ENCODE assay signal across 8 cellular contexts in the genomic region with DNA sequence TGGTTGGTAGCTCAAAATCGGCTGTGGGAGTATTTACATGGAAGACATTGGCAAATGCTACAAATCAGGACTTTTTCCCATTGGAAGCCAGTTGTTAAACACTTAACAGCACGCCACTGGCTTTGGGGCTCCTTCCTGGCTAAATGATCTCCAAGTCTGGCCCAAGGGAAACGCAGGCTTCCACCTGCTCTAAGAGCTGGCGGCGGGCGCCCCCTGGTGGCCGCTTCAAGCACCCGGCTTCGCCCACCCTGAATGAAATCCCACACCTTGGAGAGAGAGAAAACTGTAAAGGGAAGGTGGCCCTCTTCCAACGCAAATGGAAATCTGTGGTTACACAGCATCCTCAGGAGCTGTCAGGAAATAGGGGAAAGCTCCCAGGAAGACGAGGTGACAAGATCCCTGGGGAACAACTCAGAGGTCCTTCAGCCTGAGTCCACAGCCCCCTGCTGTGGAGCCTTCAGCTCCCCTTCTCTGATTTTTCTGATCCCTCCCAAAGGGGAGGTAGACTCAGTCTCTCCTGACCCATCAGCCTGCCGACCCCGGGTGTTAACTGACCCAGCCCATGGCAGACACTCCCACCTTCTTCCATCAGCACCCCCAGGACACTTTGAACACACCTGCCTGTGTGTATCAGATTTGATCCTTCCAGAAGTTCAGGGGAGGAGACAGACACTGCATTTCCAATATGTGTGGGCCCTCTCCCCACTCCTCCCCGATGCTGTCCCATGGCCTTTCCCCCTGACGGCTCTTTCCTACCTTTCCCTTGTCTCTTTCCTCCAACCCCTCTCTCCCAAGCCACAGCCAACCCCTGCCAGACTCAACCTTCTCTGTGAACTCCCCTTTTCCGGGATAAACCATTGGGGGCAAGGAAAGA. TPM values are rescaled to one million over a fixed set of nuclear protein-coding genes. Genes with fewer than 3 reads are reported as not detected.
DNase-seq lines count a peak whose midpoint lies in the region; ATAC-seq and TF ChIP-seq lines count a peak whose summit lies in the region.

No MANE protein-coding gene starts in this region.

- CTCF ChIA-PET in Calu3 (lab: Charles Lee) (interaction anchor here (0.6 to 2.3 kb wide), 9 partner anchors 8 to 700 kb away, joined by 3 to 19 read pairs (median 3); a partner anchor contains a TSS), SK-N-SH (lab: Yijun Ruan, JAX) (interaction anchor here (0.6 to 19.2 kb wide), 66 partner anchors 12 to 711 kb away, joined by 3 to 503 read pairs (median 4); a partner anchor contains a TSS)

- H4K91ac ChIP-seq in trophoblast cell (ENCODE audit: low read depth, low read length), result peak overlapping the region; percentile 98

- no peaks in the 10 kb centered on the region for H3K9me3 Mint-ChIP-seq in Calu3 (ENCODE audit: low read depth, unreplicated experiment)

- H3K36me3 ChIP-seq in SK-N-SH (replicated peaks in 1 of 2; ENCODE audit: control insufficient read depth in 1 of 2, insufficient read depth in 2 of 2, low read length in 1 of 2) (no peaks in the 10 kb centered on the region), trophoblast cell (ENCODE audit: control insufficient read depth in 1 of 2, insufficient read depth in 2 of 2, low read length in 2 of 2) (peaks cover 0 to 4% of the 10 kb centered on the region in 2 experiments)

- H3K79me1 ChIP-seq in trophoblast cell (ENCODE audit: low read length), result peaks cover 62% of the 10 kb centered on the region

- H2AFZ ChIP-seq in SK-N-SH (ENCODE audit: low read depth) (no peak overlapping the region), trophoblast cell (ENCODE audit: insufficient read depth, low read length, poor library complexity) (peak overlapping the region; percentile 32)

- H2AK5ac ChIP-seq in trophoblast cell (ENCODE audit: low read length), result peak overlapping the region; percentile 98

- no peaks in the 10 kb centered on the region for H3K79me2 ChIP-seq in SK-N-SH (ENCODE audit: insufficient read depth)
- peaks cover 7% of the 10 kb centered on the region for H3K79me2 ChIP-seq in trophoblast cell (ENCODE audit: control insufficient read depth, insufficient read depth, low read length, poor library complexity)

- peak overlapping the region; percentile 98 for H2BK120ac ChIP-seq in trophoblast cell (ENCODE audit: insufficient read depth, low read length, poor library complexity)

- TF ChIP-seq EP300 in SK-N-SH (IDR thresholded peaks at IDR 0.05; ENCODE audit: borderline replicate concordance in 1 of 2, low read depth in 1 of 2, low read length in 1 of 2), result no peak

- no peaks in the 10 kb centered on the region for H4K20me1 ChIP-seq in SK-N-SH (ENCODE audit: insufficient read depth)

- H2BK5ac ChIP-seq in trophoblast cell (ENCODE audit: low read depth, low read length, poor library complexity), result peak overlapping the region; percentile 94

- 9% methylated on average over 16 of the region's 16 CpGs for WGBS in SK-N-SH (ENCODE audit: low lambda C conversion rate)
- no CpG with 5 or more reads among the region's 16 CpGs for WGBS in trophoblast cell (ENCODE audit: extremely low coverage, insufficient coverage, insufficient read length)

- H3F3A ChIP-seq in SK-N-SH (replicated peaks; ENCODE audit: insufficient read depth), result no peaks in the 10 kb centered on the region

- H3K4me1 ChIP-seq in SK-N-SH (ENCODE audit: control insufficient read depth in 1 of 2, insufficient read depth in 2 of 2, low read depth in 1 of 2, low read length in 1 of 2) (no peaks in the 10 kb centered on the region; a peak in 2 of 4 replicates), trophoblast cell (ENCODE audit: control insufficient read depth in 1 of 2, insufficient read depth in 2 of 2, low read length in 2 of 2) (peaks cover 34 to 52% of the 10 kb centered on the region in 2 experiments)

- TF ChIP-seq CTCF in Calu3 (IDR thresholded peaks at IDR 0.05; ENCODE audit: unreplicated experiment) (peak; percentile 95), SK-N-SH (IDR thresholded peaks at IDR 0.05) (peak; percentile 98)

- H3K23ac ChIP-seq in trophoblast cell (ENCODE audit: low read length), result no peak overlapping the region

- peaks cover 3% of the 10 kb centered on the region for H3K36me3 Mint-ChIP-seq in Calu3 (ENCODE audit: insufficient read depth, unreplicated experiment)

- peak overlapping the region; percentile 96 for H2BK12ac ChIP-seq in trophoblast cell (ENCODE audit: low read length)

- ATAC-seq in GM21737 (IDR thresholded peaks at IDR 0.05; ENCODE audit: unreplicated experiment), result peak; percentile 37

- H3K4me3 Mint-ChIP-seq in Calu3 (ENCODE audit: low read depth, unreplicated experiment), result no peak overlapping the region

- H3K18ac ChIP-seq in trophoblast cell (ENCODE audit: low read length), result peak overlapping the region; percentile 56

- no peaks in the 10 kb centered on the region for H3K27me3 ChIP-seq in SK-N-SH (ENCODE audit: insufficient read depth)
- no peaks in the 10 kb centered on the region for H3K27me3 ChIP-seq in trophoblast cell (ENCODE audit: insufficient read depth, low read length)

- peak overlapping the region; percentile 40 for H4K8ac ChIP-seq in trophoblast cell (ENCODE audit: low read depth, low read length)

- H3K4me1 Mint-ChIP-seq in Calu3 (ENCODE audit: low read depth, unreplicated experiment), result peaks cover 16% of the 10 kb centered on the region

- H3K27ac ChIP-seq in SK-N-SH (ENCODE audit: low read depth in 2 of 2, low read length in 1 of 2) (no peak overlapping the region), trophoblast cell (ENCODE audit: low read depth, low read length) (peak overlapping the region; percentile 97)

- H3K14ac ChIP-seq in trophoblast cell (ENCODE audit: low read length), result peak overlapping the region; percentile 92

- peak; percentile 99 for TF ChIP-seq RAD21 in SK-N-SH (IDR thresholded peaks at IDR 0.05; ENCODE audit: low read length)

- BruUV-seq in Calu3 (replicated peaks; lab: Mats Ljungman, UMichigan), result no TSS peak

- no peaks in the 10 kb centered on the region for H3K9me3 ChIP-seq in SK-N-SH
- H3K9me3 ChIP-seq in trophoblast cell (ENCODE audit: insufficient read depth, low read depth, low read length), result no peaks in the 10 kb centered on the region

- H3K4me3 ChIP-seq in SK-N-SH (ENCODE audit: low read depth in 2 of 2, low read length in 1 of 2), result peak overlapping the region in 1 of 2 experiments; percentile 30; a peak in 1 of 4 replicates
- no peak overlapping the region for H3K4me3 ChIP-seq in trophoblast cell (ENCODE audit: low read depth, low read length)

- peak overlapping the region; percentile 83 for H3K4ac ChIP-seq in trophoblast cell (ENCODE audit: low read depth, low read length)

- H3K9me2 ChIP-seq in SK-N-SH, result no peaks in the 10 kb centered on the region

- DNase-seq in Calu3 (peak; percentile 90), NCI-H1048 (lab: John Stamatoyannopoulos, UW) (peak; percentile 54), SK-N-SH (peak; percentile 86), glomerular endothelial cell (ENCODE audit: extremely low read depth, low read depth, low spot score) (peak; percentile 45), trophoblast cell (peak; percentile 61 to 86), ureter (ENCODE audit: low spot score) (peak; percentile 73)
- DNase-seq in activated naive CD4-positive, alpha-beta T cell treated with anti-CD3 and anti-CD28 coated beads, Interleukin-2, amount 50 U/mL, for 16 hours, result peak; percentile 77

- POLR2A ChIA-PET in SK-N-SH (lab: Yijun Ruan, JAX), result interaction anchor here (0.9 kb wide), 1 partner anchor 56 kb away, joined by 3 read pairs; a partner anchor contains a TSS

- intact Hi-C loops in Calu3 (cut with micrococcal nuclease; ENCODE audit: unreplicated experiment), result loop anchor here (1.0 to 2.0 kb wide), 2 partner anchors 48 to 55 kb away; no protein-coding TSS in a partner anchor

- no peak overlapping the region for H3K27ac Mint-ChIP-seq in Calu3 (ENCODE audit: unreplicated experiment)

- peak overlapping the region; percentile 27 for H4K12ac ChIP-seq in trophoblast cell (ENCODE audit: low read depth, low read length)

- H3K27me3 Mint-ChIP-seq in Calu3 (ENCODE audit: unreplicated experiment), result peaks cover 12% of the 10 kb centered on the region

- H3K9ac ChIP-seq in SK-N-SH (no peak overlapping the region), trophoblast cell (ENCODE audit: low read length) (no peak overlapping the region)

- H3K4me2 ChIP-seq in SK-N-SH (no peak overlapping the region), trophoblast cell (ENCODE audit: low read length) (no peak overlapping the region)

TF ChIP-seq in SK-N-SH, 30 proteins besides CTCF, POLR2A, EP300 and RAD21 (continues in another document):
- TF ChIP-seq YY1 (IDR thresholded peaks at IDR 0.05; ENCODE audit: low read depth) (no peak), SMC3 (IDR thresholded peaks at IDR 0.05; ENCODE audit: low read depth, low read length) (peak; percentile 99)

RNA-seq across cellular contexts. Expression of a gene that starts 15.4 kb away (rescaled TPM):
- total RNA-seq in Calu3 (2022), result 0.54 and 0.76 TPM in 2 replicates
- 2.8 and 3.2 TPM in 2 replicates for polyA plus RNA-seq in SK-N-SH (2012; rRNA removed)
- polyA plus RNA-seq in SK-N-SH (2012; cell fraction: cytosol; rRNA removed), result 1.3 and 2.1 TPM in 2 replicates
- 5.8 and 6.0 TPM in 2 replicates for polyA plus RNA-seq in SK-N-SH (2012; cell fraction: nucleus; rRNA removed)
- total RNA-seq in glomerular endothelial cell, result 0.48 and 0.58 TPM in 2 replicates
- 3.6 and 3.7 TPM in 2 replicates for polyA plus RNA-seq in trophoblast cell (2013)
- total RNA-seq in ureter, result 4.3 TPM

RNA-seq across cellular contexts. Expression of a gene that starts 20.4 kb away (rescaled TPM):
- not detected in 2 replicates for total RNA-seq in Calu3 (2022)
- 25.7 and 28.2 TPM in 2 replicates for polyA plus RNA-seq in SK-N-SH (2012; rRNA removed)
- polyA plus RNA-seq in SK-N-SH (2012; cell fraction: cytosol; rRNA removed), result 19.1 and 26.9 TPM in 2 replicates
- polyA plus RNA-seq in SK-N-SH (2012; cell fraction: nucleus; rRNA removed), result 9.4 and 11.8 TPM in 2 replicates
- total RNA-seq in glomerular endothelial cell, result not detected in 2 replicates
- polyA plus RNA-seq in trophoblast cell (2013), result 16.8 and 19.9 TPM in 2 replicates
- total RNA-seq in ureter, result 15.9 TPM

RNA-seq across cellular contexts. Expression of a gene that starts 55.9 kb away (rescaled TPM):
- total RNA-seq in Calu3 (2022) (71.6 and 85.8 TPM in 2 replicates), glomerular endothelial cell (106 and 164 TPM in 2 replicates), ureter (131 TPM)
- 165 and 166 TPM in 2 replicates for polyA plus RNA-seq in SK-N-SH (2012; rRNA removed)
- 165 and 208 TPM in 2 replicates for polyA plus RNA-seq in SK-N-SH (2012; cell fraction: cytosol; rRNA removed)
- 180 and 206 TPM in 2 replicates for polyA plus RNA-seq in SK-N-SH (2012; cell fraction: nucleus; rRNA removed)
- 154 and 158 TPM in 2 replicates for polyA plus RNA-seq in trophoblast cell (2013)

RNA-seq across cellular contexts. Expression of a gene that starts 57.3 kb away (rescaled TPM):
- total RNA-seq in Calu3 (2022), result 91.7 and 98.7 TPM in 2 replicates
- 23.4 and 28.9 TPM in 2 replicates for polyA plus RNA-seq in SK-N-SH (2012; rRNA removed)
- polyA plus RNA-seq in SK-N-SH (2012; cell fraction: cytosol; rRNA removed), result 25.3 and 27.8 TPM in 2 replicates
- polyA plus RNA-seq in SK-N-SH (2012; cell fraction: nucleus; rRNA removed), result 61.7 and 64.4 TPM in 2 replicates
- total RNA-seq in glomerular endothelial cell, result 25.9 and 54.7 TPM in 2 replicates
- polyA plus RNA-seq in trophoblast cell (2013), result 32.5 and 34.0 TPM in 2 replicates
- total RNA-seq in ureter, result 64.9 TPM

Comparison
In these comparisons a context has a peak if more than half of its experiments do, and no peak if none do; other contexts are left out.
1. RNA of a gene that starts 20.4 kb away (total RNA-seq): 15.9 TPM in ureter (single experiment); not detected in glomerular endothelial cell and not detected in Calu3; every median in the first group is over 10 times any median in the second.
2. Peak in every context shown above with its lines, with median percentiles within 50 percentile points of each other: DNase-seq.